In the genomic region with DNA sequence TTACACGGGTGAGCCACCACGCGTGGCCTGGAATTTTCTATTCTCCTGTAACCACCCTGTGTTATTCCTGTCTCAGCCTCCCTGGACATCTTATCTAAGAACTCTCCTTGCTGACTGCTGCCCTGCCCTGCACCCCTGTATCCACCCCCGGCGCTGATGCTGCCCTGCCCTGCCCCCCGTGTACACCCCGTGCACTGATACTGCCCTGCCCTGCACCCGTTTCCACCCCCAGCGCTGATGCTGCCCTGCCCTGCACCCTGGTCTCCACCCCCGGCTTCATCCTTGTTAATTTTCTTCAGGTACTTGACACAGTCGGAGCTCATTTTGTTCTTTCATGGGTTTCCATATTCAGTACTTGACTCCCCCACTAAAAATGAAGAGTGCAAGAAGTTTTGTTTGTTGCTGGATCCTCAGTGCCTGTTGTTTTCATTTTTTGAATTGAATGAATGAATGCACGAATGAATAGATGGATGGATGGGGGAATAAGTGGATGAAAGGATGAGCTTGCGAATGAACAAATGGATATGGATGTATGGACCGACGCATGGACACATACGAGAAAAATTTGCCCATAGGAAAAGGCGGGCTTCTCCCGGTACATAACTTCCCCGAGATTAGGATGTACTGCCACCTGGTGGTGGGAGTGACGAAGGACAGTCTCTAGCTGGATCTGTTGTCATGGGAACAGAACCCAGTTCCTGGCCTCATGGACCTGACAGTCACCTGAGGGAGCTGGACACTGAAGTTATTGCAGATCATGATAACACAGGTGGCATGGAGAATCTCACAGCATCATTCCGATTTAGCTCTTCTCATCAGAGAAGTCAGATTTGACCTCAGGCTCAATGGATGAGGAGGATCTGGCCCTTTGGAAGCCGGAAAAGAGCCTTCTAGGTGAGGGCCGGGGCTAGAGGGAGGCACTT, we compare ENCODE assay signal across 8 cellular contexts. TPM values are rescaled to one million over a fixed set of nuclear protein-coding genes. Genes with fewer than 3 reads are reported as not detected.
DNase-seq lines count a peak whose midpoint lies in the region; ATAC-seq and TF ChIP-seq lines count a peak whose summit lies in the region.

No MANE protein-coding gene starts in this region.

- H3K4me1 ChIP-seq in Loucy (ENCODE audit: insufficient read depth, low read length, poor library complexity, severe bottlenecking): peaks cover 5% of the 10 kb centered on the region
- no peaks in the 10 kb centered on the region for H3K4me1 ChIP-seq in SJSA1 (replicated peaks)
- no peaks in the 10 kb centered on the region for H3K4me1 ChIP-seq in thoracic aorta (ENCODE audit: control insufficient read depth in 1 of 2, low read depth in 2 of 2)

- H4K20me1 ChIP-seq in Loucy (ENCODE audit: insufficient read depth, low read length, poor library complexity, severe bottlenecking): no peaks in the 10 kb centered on the region

- H3K27me3 ChIP-seq in GM06990 (replicated peaks; ENCODE audit: control insufficient read depth, insufficient read depth, low read length) (peaks cover 1% of the 10 kb centered on the region; the same call in 1 of the 2 replicates), Loucy (ENCODE audit: insufficient read depth, low read length, poor library complexity, severe bottlenecking) (no peaks in the 10 kb centered on the region), SJSA1 (replicated peaks) (no peaks in the 10 kb centered on the region), thoracic aorta (replicated peaks; ENCODE audit: insufficient read depth) (no peaks in the 10 kb centered on the region)

- DNase-seq in GM06990 (ENCODE audit: extremely low read depth, insufficient read length) (no peak), SJSA1 (ENCODE audit: low read depth in 1 of 2, low spot score in 2 of 2) (peak; percentile 65 to 79), foreskin melanocyte (peak; percentile 69), omental fat pad (ENCODE audit: low spot score) (peak; percentile 73), thoracic aorta (ENCODE audit: low spot score) (peak; percentile 21)
- peak; percentile 88 for DNase-seq in activated effector memory CD4-positive, alpha-beta T cell treated with anti-CD3 and anti-CD28 coated beads, Interleukin-2, amount 50 U/mL, for 16 hours

- H2AFZ ChIP-seq in Loucy (ENCODE audit: low read length): peak overlapping the region; percentile 98

- no peak overlapping the region for H3K4me3 ChIP-seq in GM06990 (replicated peaks; ENCODE audit: low read depth, low read length)
- peak overlapping the region; percentile 63 for H3K4me3 ChIP-seq in Loucy (ENCODE audit: low read length, poor library complexity, severe bottlenecking)
- H3K4me3 ChIP-seq in SJSA1: no peak overlapping the region
- H3K4me3 ChIP-seq in thoracic aorta: no peak overlapping the region

- peak; percentile 77 for ATAC-seq in omental fat pad (ENCODE audit: low FRiP score)
- ATAC-seq in thoracic aorta (ENCODE audit: insufficient number of reproducible peaks, low FRiP score, low read depth): peak; percentile 66
- no peak for ATAC-seq in GM19455 (IDR thresholded peaks at IDR 0.05; ENCODE audit: unreplicated experiment)

- H3K79me2 ChIP-seq in Loucy (ENCODE audit: insufficient read depth, low read length): no peaks in the 10 kb centered on the region

- H3K9me3 ChIP-seq in Loucy (ENCODE audit: insufficient read depth, low read depth, low read length): no peaks in the 10 kb centered on the region
- no peaks in the 10 kb centered on the region for H3K9me3 ChIP-seq in SJSA1 (replicated peaks)
- H3K9me3 ChIP-seq in thoracic aorta: peaks cover 5% of the 10 kb centered on the region

- H3K9ac ChIP-seq in Loucy (ENCODE audit: low read depth, low read length, poor library complexity, severe bottlenecking): peak overlapping the region; percentile 56

- H3K9me2 ChIP-seq in Loucy (replicated peaks; ENCODE audit: low read depth, low read length): no peaks in the 10 kb centered on the region

- no peaks in the 10 kb centered on the region for H3F3A ChIP-seq in Loucy (ENCODE audit: low read depth)

- TF ChIP-seq CTCF in GM06990 (IDR thresholded peaks at IDR 0.05; ENCODE audit: insufficient read depth, low read length, poor library complexity, severe bottlenecking) (peak; percentile 86), Loucy (conservative IDR thresholded peaks at IDR 0.05; ENCODE audit: low read length) (peak; percentile 99), omental fat pad (IDR thresholded peaks at IDR 0.05) (peak in 2 of 3 donors; percentile 67 to 84), thoracic aorta (IDR thresholded peaks at IDR 0.05) (peak; percentile 96)

- peak overlapping the region; percentile 72 for H3K4me2 ChIP-seq in Loucy (ENCODE audit: low read depth, low read length, poor library complexity, severe bottlenecking)

- H3K36me3 ChIP-seq in GM06990 (ENCODE audit: control insufficient read depth, insufficient read depth, low read length): no peaks in the 10 kb centered on the region
- no peaks in the 10 kb centered on the region for H3K36me3 ChIP-seq in Loucy (ENCODE audit: insufficient read depth, low read length)
- H3K36me3 ChIP-seq in SJSA1: no peaks in the 10 kb centered on the region
- no peaks in the 10 kb centered on the region for H3K36me3 ChIP-seq in thoracic aorta

- H3K27ac ChIP-seq in SJSA1 (no peak overlapping the region), thoracic aorta (no peak overlapping the region)

RNA-seq across cellular contexts. Expression of a gene that starts 14.9 kb away (rescaled TPM):
- not detected in 2 replicates for total RNA-seq in SJSA1 (2014; rRNA removed; shearing (Covaris generic))
- total RNA-seq in omental fat pad (under 1 TPM in 1 of 4 donors, not detected in 3; 0.28 TPM), thoracic aorta (not detected)

RNA-seq across cellular contexts. Expression of a gene that starts 40.8 kb away (rescaled TPM):
- 0.76 and 0.88 TPM in 2 replicates for total RNA-seq in SJSA1 (2014; rRNA removed; shearing (Covaris generic))
- 100 to 1,000 TPM; 175 to 342 (median 227) TPM for total RNA-seq in omental fat pad
- total RNA-seq in thoracic aorta: 100 to 1,000 TPM in 1 of 2 donors, 10 to 100 TPM in 1; 65.9 to 150 TPM

RNA-seq across cellular contexts. Expression of a gene that starts 57.1 kb away (rescaled TPM):
- total RNA-seq in SJSA1 (2014; rRNA removed; shearing (Covaris generic)): not detected in 2 replicates
- total RNA-seq in omental fat pad (under 1 TPM in 1 of 4 donors, not detected in 3; 0.31 TPM), thoracic aorta (not detected)

Comparison
In these comparisons a context has a peak if more than half of its experiments do, and no peak if none do; other contexts are left out.
1. RNA of a gene that starts 40.8 kb away (total RNA-seq): 175 to 342 TPM in omental fat pad and 65.9 to 150 TPM in thoracic aorta; 0.76 to 0.88 TPM in SJSA1; every median in the first group is over 10 times any median in the second.
2. Peak in every context shown above with its lines, with median percentiles within 50 percentile points of each other: CTCF ChIP-seq.